33 cellular contexts compared by ENCODE assay signal in genomic region chr6:90595854-90596253, GRCh38.
"Had no signal": no experiment of that assay in that cellular context is flagged by ENCODE, and none has a peak within 500 bp of the region (broad histone marks: within the 10 kb centered on the region; RNA-seq: fewer than 3 reads in every experiment).

No MANE protein-coding gene starts in this region.

- H3K27me3 ChIP-seq: brain microvascular endothelial cell had no signal

- H3K4me1 ChIP-seq: adrenal gland, body of pancreas, breast epithelium had no signal

- H3K4me3 ChIP-seq: adrenal gland, body of pancreas, breast epithelium had no signal

- FAIRE-seq: astrocyte, TTC549 had no signal

- H3K27ac ChIP-seq: adrenal gland, body of pancreas, brain microvascular endothelial cell, breast epithelium, VCaP had no signal

- H3K36me3 ChIP-seq: adrenal gland, brain microvascular endothelial cell, breast epithelium had no signal

- DNase-seq: activated B cell treated with CpG ODN at 0.5 μM for 24 hours; activated CD4-positive, alpha-beta memory T cell treated with anti-CD3 and anti-CD28 coated beads for 36 hours; activated CD4-positive, alpha-beta T cell treated with anti-CD3 and anti-CD28 coated beads for 4 hours; activated CD4-positive, alpha-beta T cell treated with anti-CD3 and anti-CD28 coated beads, Interleukin-2, amount 10 ng/mL, durations not matched to agents 7 days and 5 days; activated CD4-positive, alpha-beta T cell treated with anti-CD3 and anti-CD28 coated beads, Interleukin-2, amount 50 U/mL, for 4 hours; activated CD4-positive, CD25-positive, alpha-beta regulatory T cell treated with anti-CD3 and anti-CD28 coated beads, Interleukin-2, amount 50 U/mL, for 72 hours; activated CD8-positive, alpha-beta memory T cell treated with anti-CD3 and anti-CD28 coated beads, Interleukin-2, amount 50 U/mL, for 4 hours; activated CD8-positive, alpha-beta T cell treated with anti-CD3 and anti-CD28 coated beads for 36 hours; activated effector memory CD4-positive, alpha-beta T cell treated with anti-CD3 and anti-CD28 coated beads, Interleukin-2, amount 50 U/mL, for 16 hours; activated gamma-delta T cell treated with Interleukin-2 at 50 U/mL for 16 hours; activated naive CD4-positive, alpha-beta T cell; activated naive CD4-positive, alpha-beta T cell treated with anti-CD3 and anti-CD28 coated beads for 36 hours; activated naive CD4-positive, alpha-beta T cell treated with anti-CD3 and anti-CD28 coated beads, Interleukin-2, amount 50 U/mL, for 16 hours; activated naive CD8-positive, alpha-beta T cell treated with anti-CD3 and anti-CD28 coated beads for 36 hours; activated T-cell treated with anti-CD3 and anti-CD28 coated beads for 4 hours; activated T-cell treated with anti-CD3 and anti-CD28 coated beads, Interleukin-2, amount 50 U/mL, for 1 hour; activated T-cell treated with anti-CD3 and anti-CD28 coated beads, Interleukin-2, amount 50 U/mL, for 4 hours; activated T-cell treated with anti-CD3 and anti-CD28 coated beads, Interleukin-2, amount 50 U/mL, for 72 hours; adrenal gland; amniotic stem cell; aorta; body of pancreas; brain microvascular endothelial cell; central memory CD4-positive, alpha-beta T cell; T-helper 1 cell; T-helper 2 cell; T-helper 9 cell had no signal

- ATAC-seq: activated CD8-positive, alpha-beta T cell treated with anti-CD3 and anti-CD28 coated beads for 36 hours; activated naive CD4-positive, alpha-beta T cell treated with anti-CD3 and anti-CD28 coated beads, Interleukin-2, amount 50 U/mL, for 72 hours; activated T-cell treated with anti-CD3 and anti-CD28 coated beads, Interleukin-2, amount 50 U/mL, for 4 hours; activated T-cell treated with anti-CD3 and anti-CD28 coated beads, Interleukin-2, amount 50 U/mL, for 72 hours; activated T-helper 17 cell treated with anti-CD3 and anti-CD28 coated beads, Interleukin-2, amount 50 U/mL, for 72 hours; body of pancreas had no signal

- H3K9me3 ChIP-seq: adrenal gland, body of pancreas, breast epithelium had no signal
